In genomic region chr2:223101340-223102039, GRCh38 we compare ENCODE assay signal across 9 cellular contexts. TPM values are rescaled to one million over a fixed set of nuclear protein-coding genes. Genes with fewer than 3 reads are reported as not detected.
A peak's percentile ranks its signal among the peaks of the same experiment; 100 is the strongest.
DNase-seq lines count a peak whose midpoint lies in the region; ATAC-seq, FAIRE-seq and TF ChIP-seq lines count a peak whose summit lies in the region.
"Had no signal": no experiment of that assay in that cellular context is flagged by ENCODE, and none has a peak within 500 bp of the region (broad histone marks: within the 10 kb centered on the region; RNA-seq: fewer than 3 reads in every experiment).

No MANE protein-coding gene starts in this region.

- peaks cover 2% of the 10 kb centered on the region for H3K27me3 Mint-ChIP-seq in astrocyte (ENCODE audit: low read depth, unreplicated experiment)

- peak; percentile 60 for TF ChIP-seq CTCF in LNCAP (IDR thresholded peaks at IDR 0.05)
- peak; percentile 51 for TF ChIP-seq CTCF in astrocyte (IDR thresholded peaks at IDR 0.05; ENCODE audit: insufficient read depth, low read depth, low read length)

- no peak overlapping the region for H3K4me2 ChIP-seq in astrocyte (ENCODE audit: low read length)

- no peak overlapping the region for H3K4me3 ChIP-seq in astrocyte (ENCODE audit: insufficient read depth, low read depth, low read length)

- H3K9me3 Mint-ChIP-seq in astrocyte (ENCODE audit: unreplicated experiment), result peaks cover 2% of the 10 kb centered on the region
- no peaks in the 10 kb centered on the region for H3K9me3 Mint-ChIP-seq in activated naive CD4-positive, alpha-beta T cell treated with anti-CD3 and anti-CD28 coated beads, Interleukin-2, amount 50 U/mL, for 72 hours
- peaks cover 2% of the 10 kb centered on the region for H3K9me3 Mint-ChIP-seq in stimulated activated effector memory CD8-positive, alpha-beta T cell treated with anti-CD3 and anti-CD28 coated beads, Interleukin-12 subunit alpha, Interleukin-12 subunit beta, amount 100 ng/mL, for 72 hours
- H3K9me3 Mint-ChIP-seq: activated naive CD8-positive, alpha-beta T cell treated with anti-CD3 and anti-CD28 coated beads, Interleukin-2, amount 10 ng/mL, durations not matched to agents 7 days and 5 days had no signal

- peak; percentile 13 to 42 for DNase-seq in NCI-H2081 (lab: John Stamatoyannopoulos, UW)
- DNase-seq in NCI-H2081 treated with DMSO at 0.1 percent for 48 hours (lab: John Stamatoyannopoulos, UW), result no peak
- no peak for DNase-seq in astrocyte (ENCODE audit: low read depth)
- DNase-seq in left kidney (ENCODE audit: low read depth, low spot score), result peak; percentile 38
- DNase-seq in activated naive CD4-positive, alpha-beta T cell treated with anti-CD3 and anti-CD28 coated beads, Interleukin-2, amount 50 U/mL, for 72 hours (ENCODE audit: low spot score in 2 of 2), result no peak
- no peak for DNase-seq in stimulated activated effector memory CD8-positive, alpha-beta T cell treated with anti-CD3 and anti-CD28 coated beads, Interleukin-12 subunit alpha, Interleukin-12 subunit beta, amount 100 ng/mL, for 72 hours (ENCODE audit: low spot score in 2 of 2)
- DNase-seq: activated naive CD8-positive, alpha-beta T cell treated with anti-CD3 and anti-CD28 coated beads, Interleukin-2, amount 10 ng/mL, durations not matched to agents 7 days and 5 days had no signal

- H3K36me3 ChIP-seq in astrocyte (ENCODE audit: insufficient read depth, low read length), result no peaks in the 10 kb centered on the region

- peak; percentile 71 for ATAC-seq in GM21825 (IDR thresholded peaks at IDR 0.05; ENCODE audit: unreplicated experiment)
- no peak for ATAC-seq in activated naive CD4-positive, alpha-beta T cell treated with anti-CD3 and anti-CD28 coated beads, Interleukin-2, amount 50 U/mL, for 72 hours
- no peak for ATAC-seq in stimulated activated effector memory CD8-positive, alpha-beta T cell treated with anti-CD3 and anti-CD28 coated beads, Interleukin-12 subunit alpha, Interleukin-12 subunit beta, amount 100 ng/mL, for 72 hours

- no peak overlapping the region for H3K4me3 Mint-ChIP-seq in astrocyte (ENCODE audit: unreplicated experiment)
- H3K4me3 Mint-ChIP-seq in stimulated activated effector memory CD8-positive, alpha-beta T cell treated with anti-CD3 and anti-CD28 coated beads, Interleukin-12 subunit alpha, Interleukin-12 subunit beta, amount 100 ng/mL, for 72 hours, result no peak overlapping the region
- H3K4me3 Mint-ChIP-seq: activated naive CD8-positive, alpha-beta T cell treated with anti-CD3 and anti-CD28 coated beads, Interleukin-2, amount 10 ng/mL, durations not matched to agents 7 days and 5 days had no signal

- H3K9ac ChIP-seq in astrocyte (ENCODE audit: low read length), result no peak overlapping the region

- peak; percentile 17 for FAIRE-seq in astrocyte (lab: Jason Lieb, UNC)

- peaks cover 16% of the 10 kb centered on the region for H3K4me1 Mint-ChIP-seq in astrocyte (ENCODE audit: low read depth, unreplicated experiment)
- H3K4me1 Mint-ChIP-seq in stimulated activated effector memory CD8-positive, alpha-beta T cell treated with anti-CD3 and anti-CD28 coated beads, Interleukin-12 subunit alpha, Interleukin-12 subunit beta, amount 100 ng/mL, for 72 hours, result no peaks in the 10 kb centered on the region
- H3K4me1 Mint-ChIP-seq: activated naive CD8-positive, alpha-beta T cell treated with anti-CD3 and anti-CD28 coated beads, Interleukin-2, amount 10 ng/mL, durations not matched to agents 7 days and 5 days had no signal

- no peaks in the 10 kb centered on the region for H3K9me3 ChIP-seq in astrocyte (ENCODE audit: insufficient read depth, low read depth, low read length)

- H3K27ac Mint-ChIP-seq in astrocyte (ENCODE audit: unreplicated experiment), result no peak overlapping the region
- H3K27ac Mint-ChIP-seq in activated naive CD4-positive, alpha-beta T cell treated with anti-CD3 and anti-CD28 coated beads, Interleukin-2, amount 50 U/mL, for 72 hours, result no peak overlapping the region
- no peak overlapping the region for H3K27ac Mint-ChIP-seq in stimulated activated effector memory CD8-positive, alpha-beta T cell treated with anti-CD3 and anti-CD28 coated beads, Interleukin-12 subunit alpha, Interleukin-12 subunit beta, amount 100 ng/mL, for 72 hours
- H3K27ac Mint-ChIP-seq: activated naive CD8-positive, alpha-beta T cell treated with anti-CD3 and anti-CD28 coated beads, Interleukin-2, amount 10 ng/mL, durations not matched to agents 7 days and 5 days had no signal

- H3K36me3 Mint-ChIP-seq in astrocyte (ENCODE audit: low read depth, unreplicated experiment), result no peaks in the 10 kb centered on the region
- no peaks in the 10 kb centered on the region for H3K36me3 Mint-ChIP-seq in activated naive CD4-positive, alpha-beta T cell treated with anti-CD3 and anti-CD28 coated beads, Interleukin-2, amount 50 U/mL, for 72 hours
- no peaks in the 10 kb centered on the region for H3K36me3 Mint-ChIP-seq in stimulated activated effector memory CD8-positive, alpha-beta T cell treated with anti-CD3 and anti-CD28 coated beads, Interleukin-12 subunit alpha, Interleukin-12 subunit beta, amount 100 ng/mL, for 72 hours
- H3K36me3 Mint-ChIP-seq: activated naive CD8-positive, alpha-beta T cell treated with anti-CD3 and anti-CD28 coated beads, Interleukin-2, amount 10 ng/mL, durations not matched to agents 7 days and 5 days had no signal

- H3K4me1 ChIP-seq in astrocyte (ENCODE audit: insufficient read depth, low read length), result no peaks in the 10 kb centered on the region

- H3K27ac ChIP-seq in astrocyte (ENCODE audit: low read depth, low read length), result no peak overlapping the region

- no peaks in the 10 kb centered on the region for H4K20me1 ChIP-seq in astrocyte (ENCODE audit: insufficient read depth, low read length)

- H2AFZ ChIP-seq in astrocyte (ENCODE audit: low read depth, low read length), result no peak overlapping the region

- no peaks in the 10 kb centered on the region for H3K27me3 ChIP-seq in astrocyte (ENCODE audit: insufficient read depth, low read length)

- H3K79me2 ChIP-seq in astrocyte (ENCODE audit: insufficient read depth, low read length), result no peaks in the 10 kb centered on the region

RNA-seq across cellular contexts. Expression of gene KCNE4, which starts 49.5 kb away (rescaled TPM):
- 0.27 and 0.34 TPM in 2 replicates for total RNA-seq in astrocyte
- not detected for total RNA-seq in activated naive CD4-positive, alpha-beta T cell treated with anti-CD3 and anti-CD28 coated beads, Interleukin-2, amount 50 U/mL, for 72 hours
- total RNA-seq: activated naive CD8-positive, alpha-beta T cell treated with anti-CD3 and anti-CD28 coated beads, Interleukin-2, amount 10 ng/mL, durations not matched to agents 7 days and 5 days had no signal

Comparison
In these comparisons a context has a peak if more than half of its experiments do, and no peak if none do; other contexts are left out.
1. DNase-seq: peak in NCI-H2081 (2 of 2) and left kidney (single experiment); none in NCI-H2081 treated with DMSO at 0.1 percent for 48 hours (single experiment), astrocyte (single experiment), activated naive CD4-positive, alpha-beta T cell treated with anti-CD3 and anti-CD28 coated beads, Interleukin-2, amount 50 U/mL, for 72 hours (0 of 2) and stimulated activated effector memory CD8-positive, alpha-beta T cell treated with anti-CD3 and anti-CD28 coated beads, Interleukin-12 subunit alpha, Interleukin-12 subunit beta, amount 100 ng/mL, for 72 hours (0 of 2).